ENCODE assay signal across 8 cellular contexts in the genomic region with DNA sequence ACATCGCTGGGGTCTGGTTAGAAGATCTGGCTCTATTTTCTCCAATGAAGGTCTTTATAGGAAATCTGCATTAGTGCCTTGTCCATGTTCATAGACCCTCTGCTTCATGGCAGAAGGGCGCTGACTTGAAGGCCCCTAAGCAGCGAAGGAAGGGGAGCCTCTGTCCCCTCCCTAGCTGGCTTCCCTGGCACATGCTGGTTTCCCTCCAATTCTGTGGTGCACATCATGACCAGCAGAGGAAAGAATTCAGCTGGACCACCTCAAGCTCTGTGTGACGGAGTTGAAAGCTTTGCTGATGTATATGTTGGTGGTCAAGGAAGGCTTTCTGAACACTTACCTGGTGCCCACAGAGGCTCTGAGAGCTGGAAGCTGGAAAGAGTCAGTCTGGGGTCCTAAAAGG.
"Had no signal": no experiment of that assay in that cellular context is flagged by ENCODE, and none has a peak within 500 bp of the region (broad histone marks: within the 10 kb centered on the region; RNA-seq: fewer than 3 reads in every experiment).

No MANE protein-coding gene starts in this region.

- FAIRE-seq: HepG2, HTR-8/SVneo had no signal

- H3K4me2 ChIP-seq: KMS-11 had no signal

- H3K27ac Mint-ChIP-seq: IgD-negative memory B cell had no signal

- H3K27ac ChIP-seq: HL-60, KMS-11 had no signal

- ATAC-seq: HepG2 had no signal

- H3K4me3 Mint-ChIP-seq: IgD-negative memory B cell had no signal

- DNase-seq: IMR-90, KBM-7, KG1 had no signal

- H3K9me3 Mint-ChIP-seq: IgD-negative memory B cell had no signal

- H3K9ac ChIP-seq: KMS-11 had no signal
